8 cellular contexts compared by ENCODE assay signal in genomic region chr14:61461808-61462275, GRCh38.
DNase-seq lines count a peak whose midpoint lies in the region; ATAC-seq and TF ChIP-seq lines count a peak whose summit lies in the region.

No MANE protein-coding gene starts in this region.

- H3K27me3 Mint-ChIP-seq in activated naive CD8-positive, alpha-beta T cell treated with anti-CD3 and anti-CD28 coated beads, Interleukin-2, amount 10 ng/mL, durations not matched to agents 7 days and 5 days: no peaks in the 10 kb centered on the region

- WGBS in heart right ventricle, 2 donors: 23 to 40% methylated on average over 7 of the region's 7 CpGs

- H3K9me3 ChIP-seq in heart right ventricle: peaks cover 0 to 7% (median 0%) of the 10 kb centered on the region in 11 donors

- no peak overlapping the region for H3K4me3 ChIP-seq in heart right ventricle
- no peak overlapping the region for H3K4me3 ChIP-seq in retinal pigment epithelial cell (ENCODE audit: low read length)

- ATAC-seq in HG02885 (IDR thresholded peaks at IDR 0.05; ENCODE audit: poor library complexity, unreplicated experiment): peak; percentile 42
- peak; percentile 26 for ATAC-seq in activated naive CD8-positive, alpha-beta T cell treated with anti-CD3 and anti-CD28 coated beads, Interleukin-2, amount 10 ng/mL, durations not matched to agents 7 days and 5 days (ENCODE audit: low read depth)
- ATAC-seq in heart right ventricle: peak; percentile 12 to 67 (median 54)

- H3K36me3 Mint-ChIP-seq in activated naive CD8-positive, alpha-beta T cell treated with anti-CD3 and anti-CD28 coated beads, Interleukin-2, amount 10 ng/mL, durations not matched to agents 7 days and 5 days: peaks cover 64% of the 10 kb centered on the region

- H3K4me1 Mint-ChIP-seq in activated naive CD8-positive, alpha-beta T cell treated with anti-CD3 and anti-CD28 coated beads, Interleukin-2, amount 10 ng/mL, durations not matched to agents 7 days and 5 days: peaks cover 58% of the 10 kb centered on the region

- peak; percentile 62 for DNase-seq in activated effector memory CD4-positive, alpha-beta T cell treated with anti-CD3 and anti-CD28 coated beads, Interleukin-2, amount 50 U/mL, for 16 hours
- no peak for DNase-seq in activated effector memory CD4-positive, alpha-beta T cell treated with Interleukin-2 at 50 U/mL for 16 hours
- DNase-seq in NCI-H69 (lab: John Stamatoyannopoulos, UW) (peak; percentile 78), heart right ventricle (peak in 1 of 2 donors; percentile 65), retinal pigment epithelial cell (ENCODE audit: low read depth) (no peak), HK-2 (ENCODE audit: unreplicated experiment) (no peak)
- DNase-seq in activated naive CD8-positive, alpha-beta T cell treated with anti-CD3 and anti-CD28 coated beads, Interleukin-2, amount 10 ng/mL, durations not matched to agents 7 days and 5 days: no peak

- H3K27ac ChIP-seq in heart right ventricle: peak overlapping the region in 7 of 10 donors; percentile 38 to 74 (median 53)

- peak; percentile 72 to 85 (median 82) for TF ChIP-seq CTCF in heart right ventricle (IDR thresholded peaks at IDR 0.05)
- TF ChIP-seq CTCF in retinal pigment epithelial cell (conservative IDR thresholded peaks at IDR 0.05; ENCODE audit: low read depth, low read length): peak; percentile 55

- peaks cover 0 to 43% (median 35%) of the 10 kb centered on the region in 9 donors for H3K4me1 ChIP-seq in heart right ventricle

- peak overlapping the region; percentile 64 for H3K4me3 Mint-ChIP-seq in activated naive CD8-positive, alpha-beta T cell treated with anti-CD3 and anti-CD28 coated beads, Interleukin-2, amount 10 ng/mL, durations not matched to agents 7 days and 5 days

- H3K27me3 ChIP-seq in heart right ventricle: no peaks in the 10 kb centered on the region

- peaks cover 0 to 39% (median 4%) of the 10 kb centered on the region in 9 donors for H3K36me3 ChIP-seq in heart right ventricle

- intact Hi-C loops in heart right ventricle (cut with DNase I): loop anchor here in 9 of 10 donors (2.0 to 10.0 kb wide), 8 partner anchors 165 to 377 kb away; partner anchors contain the start of gene SNAPC1 (in 3 of the 9)

- POLR2A ChIA-PET in activated naive CD8-positive, alpha-beta T cell treated with anti-CD3 and anti-CD28 coated beads, Interleukin-2, amount 10 ng/mL, durations not matched to agents 7 days and 5 days (lab: Charles Lee): interaction anchor here (0.6 to 1.5 kb wide), 6 partner anchors 11 to 166 kb away, joined by 3 to 6 read pairs (median 4); no protein-coding TSS in a partner anchor

- peak overlapping the region; percentile 93 for H3K27ac Mint-ChIP-seq in activated naive CD8-positive, alpha-beta T cell treated with anti-CD3 and anti-CD28 coated beads, Interleukin-2, amount 10 ng/mL, durations not matched to agents 7 days and 5 days

- no peaks in the 10 kb centered on the region for H3K9me3 Mint-ChIP-seq in activated naive CD8-positive, alpha-beta T cell treated with anti-CD3 and anti-CD28 coated beads, Interleukin-2, amount 10 ng/mL, durations not matched to agents 7 days and 5 days

Comparison
In these comparisons a context has a peak if more than half of its experiments do, and no peak if none do; other contexts are left out.
1. DNase-seq: peak in activated effector memory CD4-positive, alpha-beta T cell treated with anti-CD3 and anti-CD28 coated beads, Interleukin-2, amount 50 U/mL, for 16 hours (single experiment) and NCI-H69 (single experiment); none in activated effector memory CD4-positive, alpha-beta T cell treated with Interleukin-2 at 50 U/mL for 16 hours (single experiment), activated naive CD8-positive, alpha-beta T cell treated with anti-CD3 and anti-CD28 coated beads, Interleukin-2, amount 10 ng/mL, durations not matched to agents 7 days and 5 days (single experiment), retinal pigment epithelial cell (single experiment) and HK-2 (single experiment).
2. Peak in every context shown above with its lines, with median percentiles within 50 percentile points of each other: ATAC-seq.